Comparison of ENCODE assay signal across 26 cellular contexts in genomic region chr2:120814352-120814751, GRCh38.
"Had no signal": no experiment of that assay in that cellular context is flagged by ENCODE, and none has a peak within 500 bp of the region (broad histone marks: within the 10 kb centered on the region; RNA-seq: fewer than 3 reads in every experiment).

No MANE protein-coding gene starts in this region.

- H3K9me3 ChIP-seq: esophagus squamous epithelium, heart right ventricle, lower lobe of right lung, pancreas, right atrium auricular region, sigmoid colon, thoracic aorta, tibial nerve, upper lobe of left lung, uterus had no signal

- H3K4me3 ChIP-seq: esophagus squamous epithelium, heart right ventricle, lower lobe of right lung, pancreas, right atrium auricular region, sigmoid colon, thoracic aorta, tibial nerve, upper lobe of left lung, uterus had no signal

- H3K27ac ChIP-seq: esophagus squamous epithelium, heart right ventricle, lower lobe of right lung, pancreas, right atrium auricular region, sigmoid colon, thoracic aorta, tibial nerve, upper lobe of left lung, uterus had no signal

- H3K27me3 ChIP-seq: pancreas, right atrium auricular region, sigmoid colon, tibial nerve, upper lobe of left lung, uterus had no signal

- H3K4me1 Mint-ChIP-seq: naive thymus-derived CD8-positive, alpha-beta T cell; stimulated activated memory B cell treated with anti-CD40 and anti-IgM and Interleukin-4, amounts not matched to agents 10 μg/mL and 1 μg/mL and 100 μg/mL, for 72 hours had no signal

- H3K36me3 ChIP-seq: esophagus squamous epithelium, heart right ventricle, lower lobe of right lung, pancreas, right atrium auricular region, sigmoid colon, thoracic aorta, tibial nerve, upper lobe of left lung, uterus had no signal

- H3K36me3 Mint-ChIP-seq: naive thymus-derived CD8-positive, alpha-beta T cell; stimulated activated memory B cell treated with anti-CD40 and anti-IgM and Interleukin-4, amounts not matched to agents 10 μg/mL and 1 μg/mL and 100 μg/mL, for 72 hours had no signal

- FAIRE-seq: endometrium, pancreas had no signal

- H3K4me3 Mint-ChIP-seq: effector memory CD8-positive, alpha-beta T cell; naive thymus-derived CD8-positive, alpha-beta T cell; nephron progenitor cell; stimulated activated memory B cell treated with anti-CD40 and anti-IgM and Interleukin-4, amounts not matched to agents 10 μg/mL and 1 μg/mL and 100 μg/mL, for 72 hours; stimulated activated naive CD8-positive, alpha-beta T cell treated with anti-CD3 and anti-CD28 coated beads, Interleukin-15, Interleukin-2, amounts not matched to agents 100 ng/mL and 50 ng/mL, for 24 hours had no signal

- H3K27ac Mint-ChIP-seq: effector memory CD8-positive, alpha-beta T cell; naive thymus-derived CD8-positive, alpha-beta T cell; nephron progenitor cell; progenitor cell of endocrine pancreas; stimulated activated memory B cell treated with anti-CD40 and anti-IgM and Interleukin-4, amounts not matched to agents 10 μg/mL and 1 μg/mL and 100 μg/mL, for 72 hours; stimulated activated naive CD8-positive, alpha-beta T cell treated with anti-CD3 and anti-CD28 coated beads, Interleukin-15, Interleukin-2, amounts not matched to agents 100 ng/mL and 50 ng/mL, for 24 hours had no signal

- ATAC-seq: effector memory CD8-positive, alpha-beta T cell; heart right ventricle; left ventricle myocardium superior; lower lobe of right lung; naive thymus-derived CD8-positive, alpha-beta T cell; pancreas; stimulated activated memory B cell treated with anti-CD40 and anti-IgM and Interleukin-4, amounts not matched to agents 10 μg/mL and 1 μg/mL and 100 μg/mL, for 72 hours had no signal

- H3K4me1 ChIP-seq: lower lobe of right lung, pancreas, right atrium auricular region, upper lobe of left lung, uterus had no signal

- DNase-seq: cortex of kidney; effector memory CD8-positive, alpha-beta T cell; erythroblast; esophagus squamous epithelium; foreskin melanocyte; glutamatergic neuron; heart right ventricle; hippocampal formation; islet precursor cell; left ventricle myocardium superior; lower lobe of right lung; nephron progenitor cell; occipital lobe; pancreas; sigmoid colon; stimulated activated CD4-positive, alpha-beta T cell treated with anti-CD3 and anti-CD28 coated beads, Interleukin-4, amount 100 ng/mL, for 4 hours; upper lobe of left lung; uterus had no signal

- H3K27me3 Mint-ChIP-seq: stimulated activated naive CD8-positive, alpha-beta T cell treated with anti-CD3 and anti-CD28 coated beads, Interleukin-15, Interleukin-2, amounts not matched to agents 100 ng/mL and 50 ng/mL, for 24 hours had no signal

- H3K9me3 Mint-ChIP-seq: effector memory CD8-positive, alpha-beta T cell; naive thymus-derived CD8-positive, alpha-beta T cell; nephron progenitor cell; stimulated activated memory B cell treated with anti-CD40 and anti-IgM and Interleukin-4, amounts not matched to agents 10 μg/mL and 1 μg/mL and 100 μg/mL, for 72 hours; stimulated activated naive CD8-positive, alpha-beta T cell treated with anti-CD3 and anti-CD28 coated beads, Interleukin-15, Interleukin-2, amounts not matched to agents 100 ng/mL and 50 ng/mL, for 24 hours had no signal
